ENCODE assay signal across 20 cellular contexts in the genomic region with DNA sequence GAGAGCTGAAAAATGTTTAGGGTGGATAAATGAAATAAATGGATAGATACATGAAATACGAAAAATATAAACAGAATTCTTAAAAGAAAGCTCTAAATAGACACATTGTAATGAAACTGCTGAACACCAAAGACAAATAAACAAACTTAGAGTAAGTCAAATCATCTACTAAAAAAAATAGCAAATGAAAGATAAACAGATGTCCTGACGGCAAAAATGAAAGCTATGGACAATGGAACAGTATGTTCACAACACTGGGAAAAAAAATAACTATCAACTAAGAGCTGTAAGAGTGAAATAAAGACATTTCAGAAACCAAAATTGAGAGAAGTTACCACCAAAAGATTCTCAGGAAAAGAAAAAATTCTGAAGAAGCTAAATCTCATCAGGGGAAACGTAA.
DNase-seq lines count a peak whose midpoint lies in the region; ATAC-seq lines count a peak whose summit lies in the region.
"Had no signal": no experiment of that assay in that cellular context is flagged by ENCODE, and none has a peak within 500 bp of the region (broad histone marks: within the 10 kb centered on the region; RNA-seq: fewer than 3 reads in every experiment).

No MANE protein-coding gene starts in this region.

- H3K4me3 Mint-ChIP-seq in memory B cell: no peak overlapping the region
- no peak overlapping the region for H3K4me3 Mint-ChIP-seq in activated T-helper 17 cell treated with anti-CD3 and anti-CD28 coated beads, Interleukin-2, amount 50 U/mL, for 72 hours
- H3K4me3 Mint-ChIP-seq: CD4-positive, CD25-positive, alpha-beta regulatory T cell; IgD-negative memory B cell had no signal

- H3K9me3 Mint-ChIP-seq in memory B cell: no peaks in the 10 kb centered on the region
- H3K9me3 Mint-ChIP-seq in activated T-helper 17 cell treated with anti-CD3 and anti-CD28 coated beads, Interleukin-2, amount 50 U/mL, for 72 hours: no peaks in the 10 kb centered on the region
- H3K9me3 Mint-ChIP-seq: IgD-negative memory B cell had no signal

- peak overlapping the region; percentile 25 for H3K27ac Mint-ChIP-seq in memory B cell
- no peak overlapping the region for H3K27ac Mint-ChIP-seq in activated T-helper 17 cell treated with anti-CD3 and anti-CD28 coated beads, Interleukin-2, amount 50 U/mL, for 72 hours

- peaks cover 9% of the 10 kb centered on the region for H3K4me1 Mint-ChIP-seq in memory B cell
- peaks cover 8% of the 10 kb centered on the region for H3K4me1 Mint-ChIP-seq in activated T-helper 17 cell treated with anti-CD3 and anti-CD28 coated beads, Interleukin-2, amount 50 U/mL, for 72 hours

- H3K36me3 Mint-ChIP-seq in memory B cell: peaks cover 21% of the 10 kb centered on the region
- peaks cover 30% of the 10 kb centered on the region for H3K36me3 Mint-ChIP-seq in activated T-helper 17 cell treated with anti-CD3 and anti-CD28 coated beads, Interleukin-2, amount 50 U/mL, for 72 hours (ENCODE audit: low read depth)
- H3K36me3 Mint-ChIP-seq: IgD-negative memory B cell had no signal

- ATAC-seq in memory B cell (ENCODE audit: low read depth) (no peak), GM18873 (IDR thresholded peaks at IDR 0.05; ENCODE audit: low FRiP score, unreplicated experiment) (no peak)
- ATAC-seq in activated T-helper 17 cell treated with anti-CD3 and anti-CD28 coated beads, Interleukin-2, amount 50 U/mL, for 72 hours (replicated peaks): no peak
- ATAC-seq: Panc1 had no signal

- no peaks in the 10 kb centered on the region for H3K27me3 Mint-ChIP-seq in memory B cell
- H3K27me3 Mint-ChIP-seq in activated T-helper 17 cell treated with anti-CD3 and anti-CD28 coated beads, Interleukin-2, amount 50 U/mL, for 72 hours: no peaks in the 10 kb centered on the region
- H3K27me3 Mint-ChIP-seq: CD4-positive, CD25-positive, alpha-beta regulatory T cell; IgD-negative memory B cell had no signal

- peak overlapping the region; percentile 10 for H3K27ac ChIP-seq in angular gyrus (ENCODE audit: low read depth, low read length)

- DNase-seq in EH (ENCODE audit: low read depth): peak; percentile 10
- peak; percentile 42 for DNase-seq in fibroblast of gingiva (ENCODE audit: low read depth)
- DNase-seq in memory B cell (ENCODE audit: low spot score in 2 of 2): no peak
- DNase-seq in GOT3 (lab: John Stamatoyannopoulos, UW): no peak
- DNase-seq: CD4-positive, CD25-positive, alpha-beta regulatory T cell; DMS153; Karpas-422; MV-4-11; NCI-H1694; NCI-H2081; NCI-H2171; NCI-H345; NCI-H524; NCI-H82; SIG-M5 had no signal

Comparison
In these comparisons a context has a peak if more than half of its experiments do, and no peak if none do; other contexts are left out.
1. DNase-seq: peak in EH (single experiment) and fibroblast of gingiva (single experiment); none in memory B cell (0 of 2) and GOT3 (single experiment).